Comparison of ENCODE assay signal across 12 cellular contexts in genomic region chr16:58243528-58244004, GRCh38. TPM values are rescaled to one million over a fixed set of nuclear protein-coding genes. Genes with fewer than 3 reads are reported as not detected.
DNase-seq lines count a peak whose midpoint lies in the region; ATAC-seq, FAIRE-seq and TF ChIP-seq lines count a peak whose summit lies in the region.
"Had no signal": no experiment of that assay in that cellular context is flagged by ENCODE, and none has a peak within 500 bp of the region (broad histone marks: within the 10 kb centered on the region; RNA-seq: fewer than 3 reads in every experiment).

No MANE protein-coding gene starts in this region.

- H3K4me2 ChIP-seq in SK-N-SH = no peak overlapping the region

- H3K4me3 Mint-ChIP-seq in activated CD4-positive, alpha-beta memory T cell treated with anti-CD3 and anti-CD28 coated beads for 36 hours = no peak overlapping the region
- H3K4me3 Mint-ChIP-seq in activated CD4-positive, alpha-beta memory T cell treated with anti-CD3 and anti-CD28 coated beads, Interleukin-2, amount 10 ng/mL, durations not matched to agents 7 days and 5 days = no peak overlapping the region

- H3F3A ChIP-seq in SK-N-SH (replicated peaks; ENCODE audit: insufficient read depth) = no peaks in the 10 kb centered on the region

- no peak overlapping the region for H3K9ac ChIP-seq in SK-N-SH

- FAIRE-seq in small intestine (lab: Jason Lieb, UNC) = no peak

- TF ChIP-seq CTCF in NB4 (IDR thresholded peaks at IDR 0.05; ENCODE audit: low read depth, low read length) (no peak), SK-N-SH (IDR thresholded peaks at IDR 0.05) (no peak)

- H3K27me3 Mint-ChIP-seq in activated CD4-positive, alpha-beta memory T cell treated with anti-CD3 and anti-CD28 coated beads for 36 hours = peaks cover 31% of the 10 kb centered on the region
- H3K27me3 Mint-ChIP-seq in activated CD4-positive, alpha-beta memory T cell treated with anti-CD3 and anti-CD28 coated beads, Interleukin-2, amount 10 ng/mL, durations not matched to agents 7 days and 5 days = peaks cover 36% of the 10 kb centered on the region

- TF ChIP-seq EP300 in SK-N-SH (IDR thresholded peaks at IDR 0.05; ENCODE audit: borderline replicate concordance in 1 of 2, low read depth in 1 of 2, low read length in 1 of 2) = no peak

- no peak overlapping the region for H2AFZ ChIP-seq in SK-N-SH (ENCODE audit: low read depth)

- no peaks in the 10 kb centered on the region for H3K79me2 ChIP-seq in SK-N-SH (ENCODE audit: insufficient read depth)

- CTCF ChIA-PET in activated CD4-positive, alpha-beta memory T cell treated with anti-CD3 and anti-CD28 coated beads for 36 hours (lab: Charles Lee) = interaction anchor here (0.6 kb wide), 1 partner anchor 332 kb away, joined by 4 read pairs; no protein-coding TSS in a partner anchor
- CTCF ChIA-PET in activated CD4-positive, alpha-beta memory T cell treated with anti-CD3 and anti-CD28 coated beads, Interleukin-2, amount 10 ng/mL, durations not matched to agents 7 days and 5 days (lab: Charles Lee) = no interaction called here
- CTCF ChIA-PET in SK-N-SH (lab: Yijun Ruan, JAX) = interaction anchor here (0.7 kb wide), 1 partner anchor 56 kb away, joined by 3 read pairs; no protein-coding TSS in a partner anchor

- peaks cover 0 to 3% of the 10 kb centered on the region in 2 donors for H3K27me3 ChIP-seq in small intestine (ENCODE audit: control insufficient read depth in 2 of 2, insufficient read depth in 2 of 2, low read length in 2 of 2)
- peaks cover 10% of the 10 kb centered on the region; the same call in 1 of the 2 replicates for H3K27me3 ChIP-seq in SK-N-SH (ENCODE audit: insufficient read depth)
- peaks cover 47% of the 10 kb centered on the region for H3K27me3 ChIP-seq in MG63

- no peaks in the 10 kb centered on the region for H3K9me3 Mint-ChIP-seq in activated CD4-positive, alpha-beta memory T cell treated with anti-CD3 and anti-CD28 coated beads for 36 hours
- H3K9me3 Mint-ChIP-seq in activated CD4-positive, alpha-beta memory T cell treated with anti-CD3 and anti-CD28 coated beads, Interleukin-2, amount 10 ng/mL, durations not matched to agents 7 days and 5 days = no peaks in the 10 kb centered on the region

- 42 to 56% (median 47%) methylated on average over 8 of the region's 8 CpGs for WGBS in small intestine, 3 donors
- 70% methylated on average over 8 of the region's 8 CpGs for WGBS in SK-N-SH (ENCODE audit: low lambda C conversion rate)

- H3K27ac ChIP-seq in small intestine (ENCODE audit: low read depth in 1 of 2, low read length in 1 of 2) (no peak overlapping the region), SK-N-SH (ENCODE audit: low read depth in 2 of 2, low read length in 1 of 2) (no peak overlapping the region)

- POLR2A ChIA-PET in activated CD4-positive, alpha-beta memory T cell treated with anti-CD3 and anti-CD28 coated beads for 36 hours (lab: Charles Lee) = interaction anchor here (1.2 kb wide), 1 partner anchor 115 kb away, joined by 5 read pairs; the partner anchor contains the start of gene CFAP20
- POLR2A ChIA-PET in activated CD4-positive, alpha-beta memory T cell treated with anti-CD3 and anti-CD28 coated beads, Interleukin-2, amount 10 ng/mL, durations not matched to agents 7 days and 5 days (lab: Charles Lee) = no interaction called here
- POLR2A ChIA-PET in SK-N-SH (lab: Yijun Ruan, JAX) = no interaction called here

- H3K4me3 ChIP-seq in NB4 (ENCODE audit: low read depth, low read length) = no peak overlapping the region
- H3K4me3 ChIP-seq in small intestine (ENCODE audit: low read depth in 1 of 2, low read length in 2 of 2) = no peak overlapping the region
- no peak overlapping the region for H3K4me3 ChIP-seq in SK-N-SH (ENCODE audit: low read depth in 2 of 2, low read length in 1 of 2)
- H3K4me3 ChIP-seq in MG63 = no peak overlapping the region

- peaks cover 7% of the 10 kb centered on the region for H3K4me1 Mint-ChIP-seq in activated CD4-positive, alpha-beta memory T cell treated with anti-CD3 and anti-CD28 coated beads for 36 hours (ENCODE audit: low read depth)
- H3K4me1 Mint-ChIP-seq in activated CD4-positive, alpha-beta memory T cell treated with anti-CD3 and anti-CD28 coated beads, Interleukin-2, amount 10 ng/mL, durations not matched to agents 7 days and 5 days = peaks cover 11% of the 10 kb centered on the region

- H3K36me3 ChIP-seq in small intestine (ENCODE audit: control insufficient read depth in 2 of 2, insufficient read depth in 2 of 2, low read length in 2 of 2) = no peaks in the 10 kb centered on the region
- H3K36me3 ChIP-seq in SK-N-SH (replicated peaks in 1 of 2; ENCODE audit: control insufficient read depth in 1 of 2, insufficient read depth in 2 of 2, low read length in 1 of 2) = no peaks in the 10 kb centered on the region
- no peaks in the 10 kb centered on the region for H3K36me3 ChIP-seq in MG63

- no peaks in the 10 kb centered on the region for H3K9me3 ChIP-seq in small intestine (ENCODE audit: control insufficient read depth, low read depth)
- H3K9me3 ChIP-seq in SK-N-SH = no peaks in the 10 kb centered on the region
- H3K9me3 ChIP-seq in MG63 = no peaks in the 10 kb centered on the region

- H3K4me1 ChIP-seq in small intestine (ENCODE audit: control insufficient read depth in 2 of 2, insufficient read depth in 1 of 2, low read depth in 1 of 2, low read length in 1 of 2) = no peaks in the 10 kb centered on the region
- H3K4me1 ChIP-seq in SK-N-SH (ENCODE audit: control insufficient read depth in 1 of 2, insufficient read depth in 2 of 2, low read depth in 1 of 2, low read length in 1 of 2) = no peaks in the 10 kb centered on the region

- no peak for TF ChIP-seq POLR2A in NB4 (IDR thresholded peaks at IDR 0.05; ENCODE audit: extremely low read depth, insufficient read length)

- no peaks in the 10 kb centered on the region for H3K9me2 ChIP-seq in SK-N-SH

- H4K20me1 ChIP-seq in SK-N-SH (ENCODE audit: insufficient read depth) = no peaks in the 10 kb centered on the region

- no peak overlapping the region for H3K27ac Mint-ChIP-seq in activated CD4-positive, alpha-beta memory T cell treated with anti-CD3 and anti-CD28 coated beads for 36 hours
- no peak overlapping the region for H3K27ac Mint-ChIP-seq in activated CD4-positive, alpha-beta memory T cell treated with anti-CD3 and anti-CD28 coated beads, Interleukin-2, amount 10 ng/mL, durations not matched to agents 7 days and 5 days

- TF ChIP-seq RAD21 in SK-N-SH (IDR thresholded peaks at IDR 0.05; ENCODE audit: low read length) = no peak

- intact Hi-C loops in activated CD4-positive, alpha-beta memory T cell treated with anti-CD3 and anti-CD28 coated beads for 36 hours (cut with micrococcal nuclease) = no loop called here

- peak; percentile 94 for ATAC-seq in HG02678 (IDR thresholded peaks at IDR 0.05; ENCODE audit: unreplicated experiment)

- peaks cover 1% of the 10 kb centered on the region for H3K36me3 Mint-ChIP-seq in activated CD4-positive, alpha-beta memory T cell treated with anti-CD3 and anti-CD28 coated beads for 36 hours
- no peaks in the 10 kb centered on the region for H3K36me3 Mint-ChIP-seq in activated CD4-positive, alpha-beta memory T cell treated with anti-CD3 and anti-CD28 coated beads, Interleukin-2, amount 10 ng/mL, durations not matched to agents 7 days and 5 days (ENCODE audit: low read depth)

- peak; percentile 31 for DNase-seq in activated CD4-positive, alpha-beta memory T cell treated with anti-CD3 and anti-CD28 coated beads for 36 hours
- DNase-seq in activated CD4-positive, alpha-beta memory T cell treated with anti-CD3 and anti-CD28 coated beads, Interleukin-2, amount 10 ng/mL, durations not matched to agents 7 days and 5 days = no peak
- peak; percentile 24 for DNase-seq in NB4 (ENCODE audit: low read depth)
- peak; percentile 3 for DNase-seq in small intestine
- DNase-seq in SK-N-SH = no peak
- no peak for DNase-seq in MG63
- no peak for DNase-seq in HuH-7.5 (ENCODE audit: low spot score)

TF ChIP-seq in SK-N-SH, 30 proteins besides CTCF, POLR2A, EP300 and RAD21:
- TF ChIP-seq FOXJ3 (CRISPR knock-in tag; IDR thresholded peaks at IDR 0.05) = no peak
- TF ChIP-seq GATA2 (CRISPR knock-in tag; IDR thresholded peaks at IDR 0.05) = no peak

RNA-seq across cellular contexts. Expression of gene CSNK2A2, which starts 45.7 kb away (rescaled TPM):
- 10 to 100 TPM; 76.9 to 82.0 TPM for total RNA-seq in activated CD4-positive, alpha-beta memory T cell treated with anti-CD3 and anti-CD28 coated beads for 36 hours
- 10 to 100 TPM; 67.5 to 67.9 TPM for total RNA-seq in activated CD4-positive, alpha-beta memory T cell treated with anti-CD3 and anti-CD28 coated beads, Interleukin-2, amount 10 ng/mL, durations not matched to agents 7 days and 5 days
- 10 to 100 TPM; 15.0 to 24.0 (median 16.2) TPM for polyA plus RNA-seq in small intestine
- polyA plus RNA-seq in SK-N-SH (2012; rRNA removed) = 25.8 and 27.0 TPM in 2 replicates
- 37.8 and 39.0 TPM in 2 replicates for polyA plus RNA-seq in SK-N-SH (2012; cell fraction: cytosol; rRNA removed)
- polyA plus RNA-seq in SK-N-SH (2012; cell fraction: nucleus; rRNA removed) = 23.2 and 30.5 TPM in 2 replicates
- 44.8 and 67.6 TPM in 2 replicates for total RNA-seq in MG63 (2014; rRNA removed; shearing (Covaris generic); ENCODE audit: low replicate concordance)

RNA-seq across cellular contexts. Expression of gene PRSS54, which starts 51.3 kb away (rescaled TPM):
- not detected for total RNA-seq in activated CD4-positive, alpha-beta memory T cell treated with anti-CD3 and anti-CD28 coated beads for 36 hours
- total RNA-seq in activated CD4-positive, alpha-beta memory T cell treated with anti-CD3 and anti-CD28 coated beads, Interleukin-2, amount 10 ng/mL, durations not matched to agents 7 days and 5 days = not detected
- not detected for polyA plus RNA-seq in small intestine
- polyA plus RNA-seq in SK-N-SH (2012; rRNA removed) = not detected in 2 replicates
- not detected in 2 replicates for polyA plus RNA-seq in SK-N-SH (2012; cell fraction: cytosol; rRNA removed)
- not detected in 2 replicates for polyA plus RNA-seq in SK-N-SH (2012; cell fraction: nucleus; rRNA removed)
- total RNA-seq in MG63 (2014; rRNA removed; shearing (Covaris generic); ENCODE audit: low replicate concordance) = not detected in 2 replicates
- total RNA-seq: fibroblast of villous mesenchyme, M059J, pulmonary artery endothelial cell had no signal
- polyA plus RNA-seq: thymus had no signal

Comparison
In these comparisons a context has a peak if more than half of its experiments do, and no peak if none do; other contexts are left out.
1. DNase-seq: peak in activated CD4-positive, alpha-beta memory T cell treated with anti-CD3 and anti-CD28 coated beads for 36 hours (single experiment), NB4 (single experiment) and small intestine (single experiment); none in activated CD4-positive, alpha-beta memory T cell treated with anti-CD3 and anti-CD28 coated beads, Interleukin-2, amount 10 ng/mL, durations not matched to agents 7 days and 5 days (single experiment), SK-N-SH (single experiment), MG63 (single experiment) and HuH-7.5 (single experiment).